ENCODE assay signal across 26 cellular contexts in genomic region chr10:103415581-103415980, GRCh38. TPM values are rescaled to one million over a fixed set of nuclear protein-coding genes. Genes with fewer than 3 reads are reported as not detected.
A peak's percentile ranks its signal among the peaks of the same experiment; 100 is the strongest.
DNase-seq lines count a peak whose midpoint lies in the region; ATAC-seq, FAIRE-seq and TF ChIP-seq lines count a peak whose summit lies in the region.
"Had no signal": no experiment of that assay in that cellular context is flagged by ENCODE, and none has a peak within 500 bp of the region (broad histone marks: within the 10 kb centered on the region; RNA-seq: fewer than 3 reads in every experiment).

No MANE protein-coding gene starts in this region.

- WGBS in liver = 57% methylated on average over 8 of the region's 8 CpGs
- WGBS in HepG2 (ENCODE audit: low lambda C conversion rate) = 98% methylated on average over 8 of the region's 8 CpGs
- 42% methylated on average over 8 of the region's 8 CpGs for WGBS in right lobe of liver (ENCODE audit: insufficient coverage, low coverage, low lambda C conversion rate, missing lambda C conversion rate)

- no peak overlapping the region for H3K4me2 ChIP-seq in HepG2 (ENCODE audit: low read depth, low read length)
- H3K4me2 ChIP-seq: BLaER1 treated with 17β-estradiol and CSF1 and Interleukin-3, amounts not matched to agents 10 nM and 100 nM had no signal

- TF ChIP-seq CTCF in liver (IDR thresholded peaks at IDR 0.05; ENCODE audit: low read depth, low read length, missing input control) (no peak), HepG2 (CRISPR knock-in tag; IDR thresholded peaks at IDR 0.05) (no peak), right lobe of liver (IDR thresholded peaks at IDR 0.05) (no peak)

- H3K4me1 ChIP-seq in liver (ENCODE audit: control insufficient read depth in 4 of 4, insufficient read depth in 4 of 4, low read length in 3 of 4) = peaks cover 0 to 41% (median 38%) of the 10 kb centered on the region in 4 donors
- H3K4me1 ChIP-seq in HepG2 (ENCODE audit: insufficient read depth, low read length) = no peaks in the 10 kb centered on the region
- peaks cover 0 to 36% (median 13%) of the 10 kb centered on the region in 4 donors for H3K4me1 ChIP-seq in right lobe of liver
- H3K4me1 ChIP-seq: BE2C; BLaER1 treated with 17β-estradiol and CSF1 and Interleukin-3, amounts not matched to agents 10 nM and 100 nM had no signal

- TF ChIP-seq RAD21 in liver (IDR thresholded peaks at IDR 0.05) (no peak), HepG2 (CRISPR knock-in tag; IDR thresholded peaks at IDR 0.05) (no peak)

- H3K4me3 ChIP-seq in liver (ENCODE audit: low read depth in 1 of 3, low read length in 3 of 3) (no peak overlapping the region), HepG2 (replicated peaks in 1 of 3; ENCODE audit: insufficient read depth in 1 of 3, low read depth in 2 of 3, low read length in 3 of 3) (no peak overlapping the region), right lobe of liver (no peak overlapping the region)
- H3K4me3 ChIP-seq: BLaER1 treated with 17β-estradiol and CSF1 and Interleukin-3, amounts not matched to agents 10 nM and 100 nM; GM12878; GM23248 had no signal

- H3K27me3 ChIP-seq in liver (ENCODE audit: control insufficient read depth in 4 of 4, insufficient read depth in 4 of 4, low read length in 3 of 4) (no peaks in the 10 kb centered on the region), HepG2 (ENCODE audit: control insufficient read depth in 1 of 2, insufficient read depth in 2 of 2, low read length in 2 of 2) (no peaks in the 10 kb centered on the region), right lobe of liver (no peaks in the 10 kb centered on the region)
- H3K27me3 ChIP-seq: BE2C; BLaER1 treated with 17β-estradiol and CSF1 and Interleukin-3, amounts not matched to agents 10 nM and 100 nM had no signal

- no peak for TF ChIP-seq POLR2A in HepG2 (IDR thresholded peaks at IDR 0.05; ENCODE audit: insufficient read depth in 1 of 2, low read depth in 2 of 2, low read length in 2 of 2)
- TF ChIP-seq POLR2A in right lobe of liver (IDR thresholded peaks at IDR 0.05) = no peak

- POLR2A ChIA-PET in HepG2 (lab: Yijun Ruan, JAX) = no interaction called here

- H3K9me3 ChIP-seq in liver (ENCODE audit: control insufficient read depth in 4 of 4, low read length in 3 of 4) (no peaks in the 10 kb centered on the region), HepG2 (ENCODE audit: low read length) (no peaks in the 10 kb centered on the region), right lobe of liver (no peaks in the 10 kb centered on the region)
- H3K9me3 ChIP-seq: BE2C; BLaER1 treated with 17β-estradiol and CSF1 and Interleukin-3, amounts not matched to agents 10 nM and 100 nM had no signal

- H4K20me1 ChIP-seq in HepG2 (ENCODE audit: insufficient read depth, low read length) = no peaks in the 10 kb centered on the region

- H3K9ac ChIP-seq in liver (ENCODE audit: low read depth in 1 of 2, low read length in 2 of 2) (no peak overlapping the region), HepG2 (ENCODE audit: insufficient read depth, low read depth, low read length) (no peak overlapping the region)
- H3K9ac ChIP-seq: BLaER1 treated with 17β-estradiol and CSF1 and Interleukin-3, amounts not matched to agents 10 nM and 100 nM; GM23248 had no signal

- no peak for TF ChIP-seq EP300 in HepG2 (IDR thresholded peaks at IDR 0.05; ENCODE audit: low read depth in 2 of 2, low read length in 2 of 2)
- no peak for TF ChIP-seq EP300 in HepG2 (CRISPR knock-in tag; IDR thresholded peaks at IDR 0.05; ENCODE audit: borderline replicate concordance)

- CTCF ChIA-PET in HepG2 (lab: Yijun Ruan, JAX; ENCODE audit: low intra/inter-chr PET ratio, low total read pairs) = interaction anchor here (1.9 kb wide), 1 partner anchor 66 kb away, joined by 7 read pairs; no protein-coding TSS in a partner anchor

- H3K27ac ChIP-seq in liver (ENCODE audit: low read depth in 1 of 2, low read length in 2 of 2) (no peak overlapping the region), HepG2 (ENCODE audit: extremely low read length, insufficient read depth, low read length) (no peak overlapping the region), right lobe of liver (peak overlapping the region in 2 of 3 donors; percentile 11 to 43)
- H3K27ac ChIP-seq: 22Rv1; BLaER1 treated with 17β-estradiol and CSF1 and Interleukin-3, amounts not matched to agents 10 nM and 100 nM; GM23248 had no signal

- BruUV-seq in HepG2 (replicated peaks; lab: Mats Ljungman, UMichigan) = no TSS peak

- H2AFZ ChIP-seq in HepG2 (ENCODE audit: low read length) = no peak overlapping the region
- H2AFZ ChIP-seq: GM23248 had no signal

- DNase-seq in HepG2 (ENCODE audit: low spot score) (no peak), right lobe of liver (peak in 1 of 3 donors; percentile 56), AG08396 (ENCODE audit: low spot score) (no peak), SIG-M5 treated with dmso at 0.1 percent for 504 hours (lab: John Stamatoyannopoulos, UW; ENCODE audit: unreplicated experiment) (no peak)
- DNase-seq: AML-193; BE2C; CD4-positive, alpha-beta T cell; CD8-positive, alpha-beta memory T cell; DMS 273 treated with DMSO at 0.1 percent for 48 hours; DMS79; EL; GDM1; GM23248; H7; HCEC 1CT had no signal

- in situ Hi-C loops in HepG2 (cut with HindIII; ENCODE audit: extremely low pct_ligation_motif_present, low pct_unique_long_range_greater_than_20kb) = loop anchor here (5.0 kb wide), 1 partner anchor 67 kb away; no protein-coding TSS in a partner anchor

- no peaks in the 10 kb centered on the region for H3K79me2 ChIP-seq in HepG2 (ENCODE audit: insufficient read depth, low read length)

- ATAC-seq in HepG2 = no peak
- peak; percentile 13 to 50 (median 38) for ATAC-seq in right lobe of liver
- no peak for ATAC-seq in HG02798 (IDR thresholded peaks at IDR 0.05; ENCODE audit: poor library complexity, unreplicated experiment)
- ATAC-seq: GM12878 had no signal

- intact Hi-C loops in HepG2 (cut with micrococcal nuclease; ENCODE audit: unreplicated experiment) (no loop called here), right lobe of liver (cut with DNase I) (loop anchor here (5.0 kb wide), 2 partner anchors 62 to 177 kb away; partner anchors contain the start of gene CALHM3 (in 1 of the 2))

- H3K36me3 ChIP-seq in liver (ENCODE audit: control insufficient read depth in 4 of 4, insufficient read depth in 3 of 4, low read depth in 1 of 4, low read length in 3 of 4) = peaks cover 8 to 70% (median 48%) of the 10 kb centered on the region in 4 donors
- H3K36me3 ChIP-seq in HepG2 (replicated peaks in 1 of 2; ENCODE audit: control insufficient read depth in 1 of 2, insufficient read depth in 2 of 2, low read length in 2 of 2) = peaks cover 59 to 85% of the 10 kb centered on the region in 2 experiments
- H3K36me3 ChIP-seq in right lobe of liver = peaks cover 0 to 75% (median 42%) of the 10 kb centered on the region in 4 donors

- no peak for FAIRE-seq in HepG2 (lab: Jason Lieb, UNC)
- FAIRE-seq: A204.1, D721Med, GM12878, GM19239, H1 had no signal

RNA-seq across cellular contexts. Expression of gene PDCD11, which starts 19.2 kb away (rescaled TPM):
- total RNA-seq in liver = 10 to 100 TPM; 11.1 to 20.9 TPM
- 1 to 10 TPM; 8.3 to 8.5 TPM for polyA plus RNA-seq in liver
- 40.3 and 52.8 TPM in 2 replicates for total RNA-seq in HepG2 (2016; rRNA removed; fragmentation: Illumina TruSeq; extraction: Trizol)
- total RNA-seq in HepG2 (2016; cell fraction: cytosol; rRNA removed; fragmentation: Illumina TruSeq; extraction: Trizol; ENCODE audit: low read depth) = 27.0 and 30.8 TPM in 2 replicates
- total RNA-seq in HepG2 (2016; cell fraction: insoluble cytoplasmic fraction; rRNA removed; fragmentation: Illumina TruSeq; extraction: Trizol) = 34.1 and 54.5 TPM in 2 replicates
- 18.0 and 20.8 TPM in 2 replicates for total RNA-seq in HepG2 (2016; cell fraction: membrane; rRNA removed; fragmentation: Illumina TruSeq; extraction: Trizol)
- 98.0 and 102 TPM in 2 replicates for total RNA-seq in HepG2 (2016; cell fraction: nucleus; rRNA removed; fragmentation: Illumina TruSeq; extraction: Trizol)
- polyA plus RNA-seq in HepG2 (2011; rRNA removed) = 12.8 and 17.7 TPM in 2 replicates
- 9.6 and 9.7 TPM in 2 replicates for polyA plus RNA-seq in HepG2 (2011; cell fraction: cytosol; rRNA removed)
- 42.8 and 48.5 TPM in 2 replicates for polyA plus RNA-seq in HepG2 (2011; cell fraction: nucleus; rRNA removed)
- polyA plus RNA-seq in HepG2 (2012) = 17.7 and 25.7 TPM in 2 replicates
- polyA plus RNA-seq in HepG2 (2016; cell fraction: cytosol; fragmentation: Illumina TruSeq; extraction: Trizol; ENCODE audit: low read depth) = 3.2 and 3.6 TPM in 2 replicates
- 22.1 and 22.5 TPM in 2 replicates for polyA plus RNA-seq in HepG2 (2016; cell fraction: insoluble cytoplasmic fraction; fragmentation: Illumina TruSeq; extraction: Trizol; ENCODE audit: low read depth)
- 5.0 and 5.4 TPM in 2 replicates for polyA plus RNA-seq in HepG2 (2016; cell fraction: membrane; fragmentation: Illumina TruSeq; extraction: Trizol; ENCODE audit: low read depth)
- polyA plus RNA-seq in HepG2 (2016; cell fraction: nucleus; fragmentation: Illumina TruSeq; extraction: Trizol; ENCODE audit: insufficient read depth, low read depth) = 93.1 and 111 TPM in 2 replicates
- polyA minus RNA-seq in HepG2 (2011; rRNA and poly(A)+ RNA removed; ENCODE audit: low replicate concordance) = 43.3 and 78.6 TPM in 2 replicates
- 18.0 and 22.6 TPM in 2 replicates for polyA minus RNA-seq in HepG2 (2011; cell fraction: cytosol; rRNA and poly(A)+ RNA removed)
- 41.7 and 65.8 TPM in 2 replicates for polyA minus RNA-seq in HepG2 (2011; cell fraction: nucleus; rRNA and poly(A)+ RNA removed)
- 10 to 100 TPM; 10.6 to 13.5 (median 12.0) TPM for total RNA-seq in right lobe of liver

RNA-seq across cellular contexts. Expression of gene ATP5MK, which starts 19.3 kb away (rescaled TPM):
- total RNA-seq in liver (100 to 1,000 TPM in 1 of 2 donors, 10 to 100 TPM in 1; 74.7 to 190 TPM), HepG2 (2016; rRNA removed; fragmentation: Illumina TruSeq; extraction: Trizol) (517 and 673 TPM in 2 replicates), right lobe of liver (100 to 1,000 TPM; 176 to 257 (median 220) TPM)
- polyA plus RNA-seq in liver (100 to 1,000 TPM; 306 to 632 TPM), HepG2 (2011; rRNA removed) (276 and 312 TPM in 2 replicates)
- 258 and 328 TPM in 2 replicates for total RNA-seq in HepG2 (2016; cell fraction: cytosol; rRNA removed; fragmentation: Illumina TruSeq; extraction: Trizol; ENCODE audit: low read depth)
- total RNA-seq in HepG2 (2016; cell fraction: insoluble cytoplasmic fraction; rRNA removed; fragmentation: Illumina TruSeq; extraction: Trizol) = 493 and 717 TPM in 2 replicates
- total RNA-seq in HepG2 (2016; cell fraction: membrane; rRNA removed; fragmentation: Illumina TruSeq; extraction: Trizol) = 437 and 464 TPM in 2 replicates
- total RNA-seq in HepG2 (2016; cell fraction: nucleus; rRNA removed; fragmentation: Illumina TruSeq; extraction: Trizol) = 157 and 178 TPM in 2 replicates
- 160 and 250 TPM in 2 replicates for polyA plus RNA-seq in HepG2 (2011; cell fraction: cytosol; rRNA removed)
- polyA plus RNA-seq in HepG2 (2011; cell fraction: nucleus; rRNA removed) = 31.3 and 53.0 TPM in 2 replicates
- 263 and 341 TPM in 2 replicates for polyA plus RNA-seq in HepG2 (2012)
- 314 and 388 TPM in 2 replicates for polyA plus RNA-seq in HepG2 (2016; cell fraction: cytosol; fragmentation: Illumina TruSeq; extraction: Trizol; ENCODE audit: low read depth)
- polyA plus RNA-seq in HepG2 (2016; cell fraction: insoluble cytoplasmic fraction; fragmentation: Illumina TruSeq; extraction: Trizol; ENCODE audit: low read depth) = 638 and 679 TPM in 2 replicates
- 396 and 455 TPM in 2 replicates for polyA plus RNA-seq in HepG2 (2016; cell fraction: membrane; fragmentation: Illumina TruSeq; extraction: Trizol; ENCODE audit: low read depth)
- 274 and 284 TPM in 2 replicates for polyA plus RNA-seq in HepG2 (2016; cell fraction: nucleus; fragmentation: Illumina TruSeq; extraction: Trizol; ENCODE audit: insufficient read depth, low read depth)
- polyA minus RNA-seq in HepG2 (2011; rRNA and poly(A)+ RNA removed; ENCODE audit: low replicate concordance) = 11.6 and 27.9 TPM in 2 replicates
- polyA minus RNA-seq in HepG2 (2011; cell fraction: cytosol; rRNA and poly(A)+ RNA removed) = 25.3 and 27.0 TPM in 2 replicates
- polyA minus RNA-seq in HepG2 (2011; cell fraction: nucleus; rRNA and poly(A)+ RNA removed) = 14.5 and 28.2 TPM in 2 replicates

RNA-seq across cellular contexts. Expression of gene CALHM2, which starts 36.6 kb away (rescaled TPM):
- 1 to 10 TPM; 1.6 to 3.7 TPM for total RNA-seq in liver
- polyA plus RNA-seq in liver = 1 to 10 TPM; 2.7 to 5.0 TPM
- not detected in 2 replicates for total RNA-seq in HepG2 (2016; rRNA removed; fragmentation: Illumina TruSeq; extraction: Trizol)
- not detected in 2 replicates for total RNA-seq in HepG2 (2016; cell fraction: cytosol; rRNA removed; fragmentation: Illumina TruSeq; extraction: Trizol; ENCODE audit: low read depth)
- 0.06 TPM in 1 of 2 replicates, not detected in the other for total RNA-seq in HepG2 (2016; cell fraction: insoluble cytoplasmic fraction; rRNA removed; fragmentation: Illumina TruSeq; extraction: Trizol)
- total RNA-seq in HepG2 (2016; cell fraction: membrane; rRNA removed; fragmentation: Illumina TruSeq; extraction: Trizol) = 0.10 TPM in 1 of 2 replicates, not detected in the other
- not detected in 2 replicates for total RNA-seq in HepG2 (2016; cell fraction: nucleus; rRNA removed; fragmentation: Illumina TruSeq; extraction: Trizol)
- 0.15 TPM in 1 of 2 replicates, not detected in the other for polyA plus RNA-seq in HepG2 (2011; rRNA removed)
- polyA plus RNA-seq in HepG2 (2011; cell fraction: cytosol; rRNA removed) = 0.09 and 0.15 TPM in 2 replicates
- 0.09 and 0.19 TPM in 2 replicates for polyA plus RNA-seq in HepG2 (2011; cell fraction: nucleus; rRNA removed)
- polyA plus RNA-seq in HepG2 (2012) = 0.24 and 0.43 TPM in 2 replicates
- not detected in 2 replicates for polyA plus RNA-seq in HepG2 (2016; cell fraction: cytosol; fragmentation: Illumina TruSeq; extraction: Trizol; ENCODE audit: low read depth)
- not detected in 2 replicates for polyA plus RNA-seq in HepG2 (2016; cell fraction: insoluble cytoplasmic fraction; fragmentation: Illumina TruSeq; extraction: Trizol; ENCODE audit: low read depth)
- polyA plus RNA-seq in HepG2 (2016; cell fraction: membrane; fragmentation: Illumina TruSeq; extraction: Trizol; ENCODE audit: low read depth) = 0.17 TPM in 1 of 2 replicates, not detected in the other
- polyA plus RNA-seq in HepG2 (2016; cell fraction: nucleus; fragmentation: Illumina TruSeq; extraction: Trizol; ENCODE audit: insufficient read depth, low read depth) = not detected in 2 replicates
- polyA minus RNA-seq in HepG2 (2011; rRNA and poly(A)+ RNA removed; ENCODE audit: low replicate concordance) = 0.24 and 3.0 TPM in 2 replicates
- polyA minus RNA-seq in HepG2 (2011; cell fraction: cytosol; rRNA and poly(A)+ RNA removed) = not detected in 2 replicates
- not detected in 2 replicates for polyA minus RNA-seq in HepG2 (2011; cell fraction: nucleus; rRNA and poly(A)+ RNA removed)
- total RNA-seq in right lobe of liver = 1 to 10 TPM; 2.3 to 5.7 (median 3.7) TPM

RNA-seq across cellular contexts. Expression of gene CALHM1, which starts 43.1 kb away (rescaled TPM):
- total RNA-seq in liver = not detected
- polyA plus RNA-seq in liver = not detected
- 0.04 TPM in 1 of 2 replicates, not detected in the other for total RNA-seq in HepG2 (2016; rRNA removed; fragmentation: Illumina TruSeq; extraction: Trizol)
- total RNA-seq in HepG2 (2016; cell fraction: cytosol; rRNA removed; fragmentation: Illumina TruSeq; extraction: Trizol; ENCODE audit: low read depth) = not detected in 2 replicates
- total RNA-seq in HepG2 (2016; cell fraction: insoluble cytoplasmic fraction; rRNA removed; fragmentation: Illumina TruSeq; extraction: Trizol) = 0.06 TPM in 1 of 2 replicates, not detected in the other
- total RNA-seq in HepG2 (2016; cell fraction: membrane; rRNA removed; fragmentation: Illumina TruSeq; extraction: Trizol) = not detected in 2 replicates
- total RNA-seq in HepG2 (2016; cell fraction: nucleus; rRNA removed; fragmentation: Illumina TruSeq; extraction: Trizol) = not detected in 2 replicates
- not detected in 2 replicates for polyA plus RNA-seq in HepG2 (2011; rRNA removed)
- not detected in 2 replicates for polyA plus RNA-seq in HepG2 (2011; cell fraction: cytosol; rRNA removed)
- not detected in 2 replicates for polyA plus RNA-seq in HepG2 (2011; cell fraction: nucleus; rRNA removed)
- polyA plus RNA-seq in HepG2 (2012) = not detected in 2 replicates
- not detected in 2 replicates for polyA plus RNA-seq in HepG2 (2016; cell fraction: cytosol; fragmentation: Illumina TruSeq; extraction: Trizol; ENCODE audit: low read depth)
- polyA plus RNA-seq in HepG2 (2016; cell fraction: insoluble cytoplasmic fraction; fragmentation: Illumina TruSeq; extraction: Trizol; ENCODE audit: low read depth) = not detected in 2 replicates
- not detected in 2 replicates for polyA plus RNA-seq in HepG2 (2016; cell fraction: membrane; fragmentation: Illumina TruSeq; extraction: Trizol; ENCODE audit: low read depth)
- polyA plus RNA-seq in HepG2 (2016; cell fraction: nucleus; fragmentation: Illumina TruSeq; extraction: Trizol; ENCODE audit: insufficient read depth, low read depth) = not detected in 2 replicates
- polyA minus RNA-seq in HepG2 (2011; rRNA and poly(A)+ RNA removed; ENCODE audit: low replicate concordance) = not detected in 2 replicates
- polyA minus RNA-seq in HepG2 (2011; cell fraction: cytosol; rRNA and poly(A)+ RNA removed) = not detected in 2 replicates
- not detected in 2 replicates for polyA minus RNA-seq in HepG2 (2011; cell fraction: nucleus; rRNA and poly(A)+ RNA removed)
- total RNA-seq in right lobe of liver = not detected
- total RNA-seq: CD4-positive, alpha-beta T cell; CD8-positive, alpha-beta memory T cell; GM23248 had no signal
- polyA plus RNA-seq: AG04450; CD14-positive monocyte; CD8-positive, alpha-beta memory T cell had no signal

RNA-seq across cellular contexts. Expression of gene TAF5, which starts 47.8 kb away (rescaled TPM):
- total RNA-seq in liver (1 to 10 TPM; 3.7 to 5.6 TPM), HepG2 (2016; rRNA removed; fragmentation: Illumina TruSeq; extraction: Trizol) (8.7 and 13.6 TPM in 2 replicates), right lobe of liver (1 to 10 TPM; 1.5 to 2.5 (median 2.2) TPM)
- polyA plus RNA-seq in liver (1 to 10 TPM in 1 of 2 donors, under 1 TPM in 1; 0.90 to 1.4 TPM), HepG2 (2011; rRNA removed) (2.6 and 3.8 TPM in 2 replicates)
- 1.2 TPM in 2 replicates for total RNA-seq in HepG2 (2016; cell fraction: cytosol; rRNA removed; fragmentation: Illumina TruSeq; extraction: Trizol; ENCODE audit: low read depth)
- total RNA-seq in HepG2 (2016; cell fraction: insoluble cytoplasmic fraction; rRNA removed; fragmentation: Illumina TruSeq; extraction: Trizol) = 8.2 and 11.9 TPM in 2 replicates
- 2.8 and 2.9 TPM in 2 replicates for total RNA-seq in HepG2 (2016; cell fraction: membrane; rRNA removed; fragmentation: Illumina TruSeq; extraction: Trizol)
- total RNA-seq in HepG2 (2016; cell fraction: nucleus; rRNA removed; fragmentation: Illumina TruSeq; extraction: Trizol) = 5.1 and 5.4 TPM in 2 replicates
- 1.9 and 2.2 TPM in 2 replicates for polyA plus RNA-seq in HepG2 (2011; cell fraction: cytosol; rRNA removed)
- 1.5 and 1.6 TPM in 2 replicates for polyA plus RNA-seq in HepG2 (2011; cell fraction: nucleus; rRNA removed)
- 3.3 and 4.6 TPM in 2 replicates for polyA plus RNA-seq in HepG2 (2012)
- polyA plus RNA-seq in HepG2 (2016; cell fraction: cytosol; fragmentation: Illumina TruSeq; extraction: Trizol; ENCODE audit: low read depth) = 0.42 and 0.52 TPM in 2 replicates
- polyA plus RNA-seq in HepG2 (2016; cell fraction: insoluble cytoplasmic fraction; fragmentation: Illumina TruSeq; extraction: Trizol; ENCODE audit: low read depth) = 10.3 and 10.8 TPM in 2 replicates
- polyA plus RNA-seq in HepG2 (2016; cell fraction: membrane; fragmentation: Illumina TruSeq; extraction: Trizol; ENCODE audit: low read depth) = 1.1 and 1.3 TPM in 2 replicates
- 5.9 and 6.2 TPM in 2 replicates for polyA plus RNA-seq in HepG2 (2016; cell fraction: nucleus; fragmentation: Illumina TruSeq; extraction: Trizol; ENCODE audit: insufficient read depth, low read depth)
- 3.8 and 4.9 TPM in 2 replicates for polyA minus RNA-seq in HepG2 (2011; rRNA and poly(A)+ RNA removed; ENCODE audit: low replicate concordance)
- polyA minus RNA-seq in HepG2 (2011; cell fraction: cytosol; rRNA and poly(A)+ RNA removed) = 3.6 and 4.0 TPM in 2 replicates
- 3.0 and 3.5 TPM in 2 replicates for polyA minus RNA-seq in HepG2 (2011; cell fraction: nucleus; rRNA and poly(A)+ RNA removed)

Comparison
In these comparisons a context has a peak if more than half of its experiments do, and no peak if none do; other contexts are left out.
1. H3K27ac ChIP-seq: peak in right lobe of liver (2 of 3); none in liver (0 of 2) and HepG2 (single experiment).
2. ATAC-seq: peak in right lobe of liver (4 of 4); none in HepG2 (single experiment) and HG02798 (single experiment).